ENCODE assay signal across 12 cellular contexts in genomic region chr7:41706228-41706930, GRCh38. TPM values are rescaled to one million over a fixed set of nuclear protein-coding genes. Genes with fewer than 3 reads are reported as not detected.
A peak's percentile ranks its signal among the peaks of the same experiment; 100 is the strongest.
DNase-seq lines count a peak whose midpoint lies in the region; ATAC-seq, FAIRE-seq and TF ChIP-seq lines count a peak whose summit lies in the region.
"Had no signal": no experiment of that assay in that cellular context is flagged by ENCODE, and none has a peak within 500 bp of the region (broad histone marks: within the 10 kb centered on the region; RNA-seq: fewer than 3 reads in every experiment).

No MANE protein-coding gene starts in this region.

- H3K36me3 ChIP-seq in GM23248 (ENCODE audit: low read depth) (no peaks in the 10 kb centered on the region), kidney (ENCODE audit: control insufficient read depth in 1 of 2, insufficient read depth in 2 of 2, low read length in 2 of 2) (no peaks in the 10 kb centered on the region), psoas muscle (ENCODE audit: insufficient read depth in 1 of 2, low read depth in 1 of 2) (no peaks in the 10 kb centered on the region)
- H3K36me3 ChIP-seq: SJSA1 had no signal

- DNase-seq in GM23248: no peak
- DNase-seq in activated naive CD8-positive, alpha-beta T cell treated with anti-CD3 and anti-CD28 coated beads for 36 hours: no peak
- no peak for DNase-seq in kidney
- DNase-seq in psoas muscle: no peak
- DNase-seq in H4 (ENCODE audit: low spot score): no peak
- no peak for DNase-seq in stimulated activated CD4-positive, alpha-beta T cell treated with anti-CD3 and anti-CD28 coated beads, Interleukin-4, amount 100 ng/mL, for 1 hour
- DNase-seq: activated CD4-positive, CD25-positive, alpha-beta regulatory T cell treated with anti-CD3 and anti-CD28 coated beads, Interleukin-2, amount 50 U/mL, for 72 hours; MV-4-11 had no signal

- TF ChIP-seq CTCF in kidney (IDR thresholded peaks at IDR 0.05; ENCODE audit: borderline replicate concordance, extremely low read depth, insufficient read depth) (no peak), psoas muscle (IDR thresholded peaks at IDR 0.05) (no peak)

- H3K27ac ChIP-seq in GM23248 (no peak overlapping the region), kidney (ENCODE audit: low read depth in 2 of 2, low read length in 2 of 2) (no peak overlapping the region), psoas muscle (peak overlapping the region; percentile 20)

- 0 out of 2 replicates have a peak, but pooled peaks cover 2% of the 10 kb centered on the region for H3K79me2 ChIP-seq in GM23248 (ENCODE audit: insufficient read depth)

- ATAC-seq in psoas muscle: no peak
- ATAC-seq in GM21619 (IDR thresholded peaks at IDR 0.05; ENCODE audit: unreplicated experiment): no peak
- no peak for ATAC-seq in HG02588 (IDR thresholded peaks at IDR 0.05; ENCODE audit: unreplicated experiment)

- peaks cover 71% of the 10 kb centered on the region for H3F3A ChIP-seq in GM23248 (ENCODE audit: insufficient read depth)

- no peak overlapping the region for H3K4me2 ChIP-seq in GM23248 (ENCODE audit: unreplicated experiment)

- no peak overlapping the region for H3K27ac Mint-ChIP-seq in activated naive CD8-positive, alpha-beta T cell treated with anti-CD3 and anti-CD28 coated beads for 36 hours

- H3K9me3 ChIP-seq in GM23248 (ENCODE audit: low read depth): no peaks in the 10 kb centered on the region
- H3K9me3 ChIP-seq in kidney (ENCODE audit: control insufficient read depth in 1 of 2, low read length in 2 of 2): no peaks in the 10 kb centered on the region
- H3K9me3 ChIP-seq in psoas muscle: no peaks in the 10 kb centered on the region
- H3K9me3 ChIP-seq: SJSA1 had no signal

- 84 to 86% methylated on average over 18 of the region's 18 CpGs for WGBS in GM23248 (ENCODE audit: low coverage in 1 of 2, low lambda C conversion rate in 2 of 2, missing lambda C conversion rate in 2 of 2), 2 experiments
- 74 to 79% (median 77%) methylated on average over 18 of the region's 18 CpGs for WGBS in psoas muscle, 3 donors

- no peaks in the 10 kb centered on the region for H3K9me3 Mint-ChIP-seq in activated naive CD8-positive, alpha-beta T cell treated with anti-CD3 and anti-CD28 coated beads for 36 hours

- no peak overlapping the region for H3K4me3 ChIP-seq in GM23248
- H3K4me3 ChIP-seq in kidney (ENCODE audit: low read length in 2 of 2): peak overlapping the region; percentile 85 to 87
- H3K4me3 ChIP-seq in psoas muscle: peak overlapping the region; percentile 67

- peak overlapping the region; percentile 69 for H3K4me3 Mint-ChIP-seq in activated naive CD8-positive, alpha-beta T cell treated with anti-CD3 and anti-CD28 coated beads for 36 hours

- H3K4me1 Mint-ChIP-seq in activated naive CD8-positive, alpha-beta T cell treated with anti-CD3 and anti-CD28 coated beads for 36 hours: peaks cover 15% of the 10 kb centered on the region

- H3K4me1 ChIP-seq in GM23248 (ENCODE audit: insufficient read depth): peaks cover 27% of the 10 kb centered on the region
- H3K4me1 ChIP-seq in kidney (ENCODE audit: control insufficient read depth in 1 of 2, insufficient read depth in 1 of 2, low read depth in 1 of 2, low read length in 2 of 2): peaks cover 7 to 9% of the 10 kb centered on the region in 2 donors
- H3K4me1 ChIP-seq in psoas muscle: peaks cover 8% of the 10 kb centered on the region

- FAIRE-seq in kidney (lab: Jason Lieb, UNC): no peak
- FAIRE-seq: small intestine had no signal

- H3K9me2 ChIP-seq in GM23248 (ENCODE audit: insufficient read depth): no peaks in the 10 kb centered on the region

- H3K36me3 Mint-ChIP-seq in activated naive CD8-positive, alpha-beta T cell treated with anti-CD3 and anti-CD28 coated beads for 36 hours: no peaks in the 10 kb centered on the region

- no peaks in the 10 kb centered on the region for H4K20me1 ChIP-seq in GM23248 (ENCODE audit: insufficient read depth)

- H3K9ac ChIP-seq in GM23248 (peak overlapping the region; percentile 72), kidney (ENCODE audit: low read length in 2 of 2) (peak overlapping the region in 1 of 2 donors; percentile 80)

- intact Hi-C loops in kidney (cut with DNase I) (no loop called here), psoas muscle (cut with DNase I) (no loop called here)

- peaks cover 68% of the 10 kb centered on the region for H3K27me3 Mint-ChIP-seq in activated naive CD8-positive, alpha-beta T cell treated with anti-CD3 and anti-CD28 coated beads for 36 hours

- in situ Hi-C loops in GM23248 (cut with MboI): loop anchor here (10.0 to 25.0 kb wide), 3 partner anchors 894 to 1469 kb away; no protein-coding TSS in a partner anchor

- no peak overlapping the region for H2AFZ ChIP-seq in GM23248

- H3K27me3 ChIP-seq in GM23248 (replicated peaks; ENCODE audit: insufficient read depth): no peaks in the 10 kb centered on the region
- H3K27me3 ChIP-seq in psoas muscle (ENCODE audit: insufficient read depth in 3 of 3, low read length in 2 of 3): peaks cover 0 to 26% (median 1%) of the 10 kb centered on the region in 3 donors
- H3K27me3 ChIP-seq: SJSA1 had no signal

RNA-seq across cellular contexts. Expression of gene INHBA, which starts 3.5 kb away (rescaled TPM):
- total RNA-seq in GM23248 (2014; rRNA removed; shearing (Covaris generic)): 5.2 and 5.5 TPM in 2 replicates
- polyA plus RNA-seq in GM23248 (2016; fragmentation: Nextera tagmentation; extraction: Ambion mirVana): 7.9 and 8.8 TPM in 2 replicates
- total RNA-seq in activated naive CD8-positive, alpha-beta T cell treated with anti-CD3 and anti-CD28 coated beads for 36 hours: not detected
- total RNA-seq in kidney: 5.9 TPM
- polyA plus RNA-seq in kidney (ENCODE audit: insufficient read depth, low read depth, low replicate concordance): 0.49 TPM
- under 1 TPM; 0.12 to 0.49 (median 0.29) TPM for total RNA-seq in psoas muscle
- polyA plus RNA-seq in psoas muscle: under 1 TPM; 0.05 to 0.15 (median 0.09) TPM
- 1.2 and 2.2 TPM in 2 replicates for total RNA-seq in H4 (2014; rRNA removed; shearing (Covaris generic))
